In the genomic region with DNA sequence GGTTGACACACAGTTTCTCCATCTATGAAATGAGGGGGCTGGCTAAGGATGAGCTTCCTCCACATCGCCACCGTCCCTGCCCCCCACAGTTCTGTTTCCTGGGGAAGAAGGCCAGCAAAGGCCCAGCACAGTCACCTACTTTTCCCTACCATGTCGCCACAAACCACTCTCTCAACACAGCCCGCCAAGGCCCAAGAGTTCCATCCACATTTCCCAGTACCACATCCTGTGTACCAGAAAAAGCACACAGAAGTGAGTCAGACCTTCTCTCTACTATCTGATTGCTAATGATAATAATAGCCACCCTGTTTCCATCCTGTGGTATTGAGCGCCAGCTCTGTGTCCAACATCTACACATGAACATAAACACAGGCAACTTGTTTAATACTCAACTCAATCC, we compare ENCODE assay signal across 9 cellular contexts.
DNase-seq lines count a peak whose midpoint lies in the region; TF ChIP-seq lines count a peak whose summit lies in the region.
"Had no signal": no experiment of that assay in that cellular context is flagged by ENCODE, and none has a peak within 500 bp of the region (broad histone marks: within the 10 kb centered on the region; RNA-seq: fewer than 3 reads in every experiment).

No MANE protein-coding gene starts in this region.

- H3K4me3 ChIP-seq in fibroblast of pulmonary artery (replicated peaks; ENCODE audit: low read depth, low read length) = no peak overlapping the region

- peak in 2 of 3 donors; percentile 6 to 45 for DNase-seq in stimulated activated CD4-positive, alpha-beta T cell treated with anti-CD3 and anti-CD28 coated beads, Interleukin-12 subunit alpha, Interleukin-12 subunit beta, amount 100 ng/mL, for 48 hours (ENCODE audit: low read depth in 2 of 3, low spot score in 1 of 3)
- no peak for DNase-seq in stimulated activated CD4-positive, alpha-beta T cell treated with anti-CD3 and anti-CD28 coated beads, Interleukin-12 subunit alpha, Interleukin-12 subunit beta, amount 100 ng/mL, for 4 hours
- DNase-seq in SKM-1 (lab: John Stamatoyannopoulos, UW; ENCODE audit: unreplicated experiment) (peak; percentile 70), fibroblast of pulmonary artery (ENCODE audit: low read depth) (peak; percentile 59), GM19238 (ENCODE audit: insufficient read length, low spot score) (no peak), NCI-H748 (lab: John Stamatoyannopoulos, UW; ENCODE audit: unreplicated experiment) (no peak), T1000 (lab: John Stamatoyannopoulos, UW) (no peak), DMS153 treated with DMSO at 0.1 percent for 48 hours (lab: John Stamatoyannopoulos, UW; ENCODE audit: unreplicated experiment) (no peak)
- DNase-seq: activated B cell treated with CpG ODN at 0.5 μM for 24 hours had no signal

- TF ChIP-seq CTCF in fibroblast of pulmonary artery (IDR thresholded peaks at IDR 0.05; ENCODE audit: low read length, missing control alignments) = no peak

Comparison
In these comparisons a context has a peak if more than half of its experiments do, and no peak if none do; other contexts are left out.
1. DNase-seq: peak in stimulated activated CD4-positive, alpha-beta T cell treated with anti-CD3 and anti-CD28 coated beads, Interleukin-12 subunit alpha, Interleukin-12 subunit beta, amount 100 ng/mL, for 48 hours (2 of 3), SKM-1 (single experiment) and fibroblast of pulmonary artery (single experiment); none in stimulated activated CD4-positive, alpha-beta T cell treated with anti-CD3 and anti-CD28 coated beads, Interleukin-12 subunit alpha, Interleukin-12 subunit beta, amount 100 ng/mL, for 4 hours (single experiment), GM19238 (single experiment), NCI-H748 (single experiment), T1000 (single experiment) and DMS153 treated with DMSO at 0.1 percent for 48 hours (single experiment).